Comparison of ENCODE assay signal across 20 cellular contexts in genomic region chr9:89892920-89893319, GRCh38.
"Had no signal": no experiment of that assay in that cellular context is flagged by ENCODE, and none has a peak within 500 bp of the region (broad histone marks: within the 10 kb centered on the region; RNA-seq: fewer than 3 reads in every experiment).

No MANE protein-coding gene starts in this region.

- H3K9me3 ChIP-seq: esophagus squamous epithelium, psoas muscle, right lobe of liver, tibial artery, upper lobe of right lung, vagina had no signal

- H3K4me3 ChIP-seq: dorsolateral prefrontal cortex, esophagus squamous epithelium, hepatocyte, psoas muscle, right lobe of liver, skin epidermis, tibial artery, upper lobe of right lung, vagina had no signal

- H3K27ac Mint-ChIP-seq: naive thymus-derived CD4-positive, alpha-beta T cell; nephron progenitor cell had no signal

- H3K4me3 Mint-ChIP-seq: naive thymus-derived CD4-positive, alpha-beta T cell; nephron progenitor cell had no signal

- H3K4me1 Mint-ChIP-seq: naive thymus-derived CD4-positive, alpha-beta T cell; nephron progenitor cell had no signal

- H3K36me3 ChIP-seq: esophagus squamous epithelium, right lobe of liver, tibial artery, upper lobe of right lung, vagina had no signal

- DNase-seq: cortex of kidney; effector memory CD4-positive, alpha-beta T cell; esophagus squamous epithelium; foreskin fibroblast; left colon; mesendoderm; naive thymus-derived CD4-positive, alpha-beta T cell; nephron progenitor cell; psoas muscle; retina; right lobe of liver; stimulated activated CD4-positive, alpha-beta T cell treated with anti-CD3 and anti-CD28 coated beads, Interleukin-12 subunit alpha, Interleukin-12 subunit beta, amount 100 ng/mL, for 4 hours; stimulated activated naive CD8-positive, alpha-beta T cell treated with anti-CD3 and anti-CD28 coated beads, Interleukin-15, Interleukin-2, amounts not matched to agents 100 U/mL and 50 U/mL, for 24 hours; tibial artery; upper lobe of right lung had no signal

- H3K27ac ChIP-seq: dorsolateral prefrontal cortex, epithelial cell of prostate, psoas muscle, skin epidermis, tibial artery, upper lobe of right lung, vagina had no signal

- H3K9me3 Mint-ChIP-seq: naive thymus-derived CD4-positive, alpha-beta T cell; nephron progenitor cell had no signal

- ATAC-seq: left colon; naive thymus-derived CD4-positive, alpha-beta T cell; stimulated activated naive CD8-positive, alpha-beta T cell treated with anti-CD3 and anti-CD28 coated beads, Interleukin-15, Interleukin-2, amounts not matched to agents 100 U/mL and 50 U/mL, for 24 hours; upper lobe of right lung had no signal

- H3K27me3 ChIP-seq: dorsolateral prefrontal cortex, hepatocyte, right lobe of liver, tibial artery, upper lobe of right lung, vagina had no signal

- H3K36me3 Mint-ChIP-seq: naive thymus-derived CD4-positive, alpha-beta T cell had no signal
